ENCODE assay signal across 1 cellular context in the genomic region with DNA sequence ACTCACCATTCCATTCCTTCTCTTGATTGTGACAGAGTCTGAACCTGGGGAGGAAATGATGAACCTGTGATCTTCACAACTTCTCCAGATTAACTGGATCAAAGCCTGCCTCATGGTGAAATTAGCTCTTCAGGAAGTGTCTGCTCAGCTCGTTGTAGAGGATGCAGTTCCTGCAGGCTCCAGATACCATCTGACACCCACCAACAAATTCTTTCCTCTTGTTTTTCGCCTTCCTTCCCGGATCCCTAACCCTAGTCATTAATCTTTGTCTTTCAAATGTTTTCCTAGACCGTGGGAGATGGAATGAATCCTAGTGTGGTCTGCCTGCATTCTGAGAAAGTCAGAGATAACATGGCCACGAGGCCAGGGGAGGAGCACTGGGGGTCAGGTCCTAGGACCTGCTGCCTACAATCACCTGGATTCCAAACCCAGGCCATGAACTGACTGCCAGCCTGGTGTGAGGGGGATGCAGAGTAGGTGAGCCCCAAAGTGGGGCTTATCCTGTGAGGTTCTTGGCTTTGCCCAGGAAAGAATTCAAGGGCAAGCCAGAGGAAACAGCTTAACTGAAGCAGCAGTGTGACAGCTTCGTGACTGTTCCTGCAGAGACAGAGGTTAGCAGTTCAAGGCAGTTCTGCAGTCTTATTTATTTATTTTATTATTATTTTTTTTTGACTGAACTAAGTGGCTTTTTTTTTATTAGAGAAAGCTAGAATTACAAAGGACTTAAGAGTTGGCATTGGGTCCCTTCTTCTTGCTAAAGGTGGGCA.
TF ChIP-seq lines count a peak whose summit lies in the region.

No MANE protein-coding gene starts in this region.

TF ChIP-seq in HepG2, 621 proteins besides CTCF, POLR2A, EP300 and RAD21 (continued from another document):
- TF ChIP-seq, protein P1, sequence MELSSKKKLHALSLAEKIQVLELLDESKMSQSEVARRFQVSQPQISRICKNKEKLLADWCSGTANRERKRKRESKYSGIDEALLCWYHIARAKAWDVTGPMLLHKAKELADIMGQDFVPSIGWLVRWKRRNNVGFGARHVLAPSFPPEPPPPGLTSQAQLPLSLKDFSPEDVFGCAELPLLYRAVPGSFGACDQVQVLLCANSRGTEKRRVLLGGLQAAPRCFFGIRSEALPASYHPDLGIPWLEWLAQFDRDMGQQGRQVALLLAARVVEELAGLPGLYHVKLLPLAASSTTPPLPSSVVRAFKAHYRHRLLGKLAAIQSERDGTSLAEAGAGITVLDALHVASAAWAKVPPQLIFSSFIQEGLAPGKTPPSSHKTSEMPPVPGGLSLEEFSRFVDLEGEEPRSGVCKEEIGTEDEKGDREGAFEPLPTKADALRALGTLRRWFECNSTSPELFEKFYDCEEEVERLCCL (CRISPR knock-in tag; IDR thresholded peaks at IDR 0.05; ENCODE audit: borderline replicate concordance): no peak
- TF ChIP-seq STAT5B (CRISPR knock-in tag; IDR thresholded peaks at IDR 0.05) (no peak), ZMYM4 (CRISPR knock-in tag; IDR thresholded peaks at IDR 0.05) (no peak), CBX1 (IDR thresholded peaks at IDR 0.05; ENCODE audit: low read depth) (no peak), RORA (CRISPR knock-in tag; IDR thresholded peaks at IDR 0.05) (no peak), KAT2B (IDR thresholded peaks at IDR 0.05; ENCODE audit: borderline replicate concordance, low read depth, low read length) (no peak), ZNF660 (CRISPR knock-in tag; IDR thresholded peaks at IDR 0.05; ENCODE audit: borderline replicate concordance, low read depth) (no peak), ZBTB7A (CRISPR knock-in tag; IDR thresholded peaks at IDR 0.05) (no peak), FOXK2 (IDR thresholded peaks at IDR 0.05) (no peak)
TF ChIP-seq in HepG2: peak in this region for 0.
